Comparison of ENCODE assay signal across 11 cellular contexts in the genomic region with DNA sequence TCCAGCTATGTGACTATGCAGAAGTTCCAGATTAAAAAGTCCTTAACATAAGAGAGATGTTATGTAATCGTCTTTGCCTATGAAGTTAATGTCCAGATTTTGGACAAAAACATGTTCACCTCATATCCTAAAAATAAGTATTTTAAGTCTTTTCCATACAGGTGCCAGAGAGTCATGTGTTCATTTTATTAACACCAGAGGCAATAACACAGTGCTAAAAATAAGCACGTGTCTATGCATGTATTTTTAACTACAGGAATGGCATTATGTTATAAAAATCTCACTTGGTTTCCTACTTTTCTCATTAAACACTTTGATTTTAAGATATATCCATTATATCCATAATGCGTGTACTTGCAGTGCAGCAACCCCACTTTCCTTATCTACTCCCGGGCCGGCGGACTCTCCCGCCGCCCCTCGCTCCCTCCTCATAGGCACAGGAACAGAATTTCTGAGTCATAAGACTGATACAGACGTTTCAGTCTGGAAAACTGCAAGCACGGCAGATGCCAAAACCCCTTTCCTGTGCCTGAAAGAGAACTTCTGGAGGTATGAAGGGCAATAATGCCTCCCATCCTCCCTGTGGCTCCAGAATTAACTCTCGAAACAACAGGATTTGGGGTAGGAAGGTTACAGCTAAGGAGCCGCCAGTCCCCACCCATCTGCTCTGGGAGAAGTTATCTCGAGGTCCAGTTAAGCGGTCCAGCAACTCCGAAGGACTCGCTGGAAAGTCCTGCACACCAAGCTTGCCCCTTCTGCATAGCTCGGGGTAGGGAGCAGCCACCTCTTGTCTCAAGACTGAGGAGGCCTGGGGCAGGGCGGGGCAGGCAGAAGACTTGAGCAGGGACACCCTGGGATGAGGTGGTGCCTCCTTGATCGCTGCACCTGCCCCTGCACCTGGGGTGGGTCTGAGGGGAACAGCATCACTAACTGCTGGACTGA. TPM values are rescaled to one million over a fixed set of nuclear protein-coding genes. Genes with fewer than 3 reads are reported as not detected.
DNase-seq lines count a peak whose midpoint lies in the region; ATAC-seq and TF ChIP-seq lines count a peak whose summit lies in the region.
"Had no signal": no experiment of that assay in that cellular context is flagged by ENCODE, and none has a peak within 500 bp of the region (broad histone marks: within the 10 kb centered on the region; RNA-seq: fewer than 3 reads in every experiment).

No MANE protein-coding gene starts in this region.

- no peak overlapping the region for H3K4me3 Mint-ChIP-seq in MCF 10A (ENCODE audit: unreplicated experiment)
- H3K4me3 Mint-ChIP-seq in naive thymus-derived CD8-positive, alpha-beta T cell: no peak overlapping the region

- peak; percentile 8 to 14 for ATAC-seq in naive thymus-derived CD8-positive, alpha-beta T cell
- peak; percentile 85 for ATAC-seq in aorta (ENCODE audit: low FRiP score)
- ATAC-seq in left colon: no peak

- no peaks in the 10 kb centered on the region for H3K9me3 Mint-ChIP-seq in MCF 10A (ENCODE audit: unreplicated experiment)
- H3K9me3 Mint-ChIP-seq in naive thymus-derived CD8-positive, alpha-beta T cell: no peaks in the 10 kb centered on the region

- H3K4me1 Mint-ChIP-seq in MCF 10A (ENCODE audit: insufficient read depth, unreplicated experiment): no peaks in the 10 kb centered on the region
- H3K4me1 Mint-ChIP-seq in naive thymus-derived CD8-positive, alpha-beta T cell: peaks cover 8 to 13% (median 11%) of the 10 kb centered on the region in 4 donors

- no peaks in the 10 kb centered on the region for H3K36me3 Mint-ChIP-seq in MCF 10A (ENCODE audit: insufficient read depth, unreplicated experiment)
- H3K36me3 Mint-ChIP-seq in naive thymus-derived CD8-positive, alpha-beta T cell: no peaks in the 10 kb centered on the region

- H3K4me1 ChIP-seq in breast epithelium (no peaks in the 10 kb centered on the region), esophagus muscularis mucosa (peaks cover 16 to 19% (median 17%) of the 10 kb centered on the region in 4 donors), aorta (ENCODE audit: control insufficient read depth in 1 of 2, insufficient read depth in 2 of 2, low read length in 2 of 2) (peaks cover 0 to 6% of the 10 kb centered on the region in 2 donors)

- no peaks in the 10 kb centered on the region for H3K9me3 ChIP-seq in breast epithelium
- no peaks in the 10 kb centered on the region for H3K9me3 ChIP-seq in esophagus muscularis mucosa
- H3K9me3 ChIP-seq in aorta (ENCODE audit: control insufficient read depth, low read length): no peaks in the 10 kb centered on the region

- BruUV-seq in MCF 10A (replicated peaks; lab: Mats Ljungman, UMichigan): no TSS peak

- DNase-seq in breast epithelium (ENCODE audit: low spot score in 2 of 2): no peak
- DNase-seq in MCF 10A (ENCODE audit: unreplicated experiment): no peak
- DNase-seq in esophagus muscularis mucosa (ENCODE audit: extremely low spot score): no peak
- no peak for DNase-seq in naive thymus-derived CD8-positive, alpha-beta T cell
- peak; percentile 79 to 84 for DNase-seq in aorta
- no peak for DNase-seq in SW480 (ENCODE audit: low spot score)
- DNase-seq in left colon: no peak
- DNase-seq in NCI-H2196 (lab: John Stamatoyannopoulos, UW; ENCODE audit: unreplicated experiment): no peak
- DNase-seq: MM.1S, NCI-H446 treated with DMSO at 0.1 percent for 48 hours, trophoblast cell had no signal

- 36% methylated on average over 19 of the region's 20 CpGs for WGBS in esophagus muscularis mucosa
- 10% methylated on average over 20 of the region's 20 CpGs for WGBS in aorta, 2 donors

- no peak for TF ChIP-seq CTCF in breast epithelium (IDR thresholded peaks at IDR 0.05)
- TF ChIP-seq CTCF in MCF 10A (IDR thresholded peaks at IDR 0.05; ENCODE audit: unreplicated experiment): no peak
- TF ChIP-seq CTCF in esophagus muscularis mucosa (IDR thresholded peaks at IDR 0.05): no peak

- peak overlapping the region; percentile 13 to 44 (median 17) for H3K4me3 ChIP-seq in breast epithelium
- H3K4me3 ChIP-seq in esophagus muscularis mucosa: peak overlapping the region; percentile 29 to 40 (median 37)
- peak overlapping the region in 1 of 2 donors; percentile 37 for H3K4me3 ChIP-seq in aorta (ENCODE audit: low read length in 2 of 2)

- intact Hi-C loops in breast epithelium (cut with DNase I; ENCODE audit: low total_unique reads) (no loop called here), MCF 10A (cut with micrococcal nuclease) (no loop called here), esophagus muscularis mucosa (cut with DNase I) (loop anchor here (5.0 kb wide), 1 partner anchor 60 kb away; no protein-coding TSS in a partner anchor), aorta (cut with DNase I) (loop anchor here in 1 of 2 donors (2.0 to 10.0 kb wide), 3 partner anchors 22 to 570 kb away; partner anchors contain the start of gene PSTPIP1), left colon (cut with DNase I, micrococcal nuclease) (no loop called here)

- H3K27ac ChIP-seq in breast epithelium (no peak overlapping the region), esophagus muscularis mucosa (replicated peaks in 1 of 4) (peak overlapping the region; percentile 14 to 74 (median 44)), aorta (ENCODE audit: low read depth in 1 of 2, low read length in 2 of 2) (peak overlapping the region; percentile 81 to 86)

- no peaks in the 10 kb centered on the region for H3K27me3 Mint-ChIP-seq in MCF 10A (ENCODE audit: insufficient read depth, unreplicated experiment)
- H3K27me3 Mint-ChIP-seq in naive thymus-derived CD8-positive, alpha-beta T cell: no peaks in the 10 kb centered on the region

- no peak overlapping the region for H3K27ac Mint-ChIP-seq in MCF 10A (ENCODE audit: low read depth, unreplicated experiment)
- no peak overlapping the region for H3K27ac Mint-ChIP-seq in naive thymus-derived CD8-positive, alpha-beta T cell

- POLR2A ChIA-PET in MCF 10A (lab: Yijun Ruan, JAX): no interaction called here
- POLR2A ChIA-PET in naive thymus-derived CD8-positive, alpha-beta T cell (lab: Charles Lee): interaction anchor here (0.8 to 1.6 kb wide), 4 partner anchors 22 to 67 kb away, joined by 3 to 4 read pairs (median 4); partner anchors contain the start of gene PSTPIP1

- CTCF ChIA-PET in MCF 10A (lab: Yijun Ruan, JAX): interaction anchor here (0.7 kb wide), 1 partner anchor 706 kb away, joined by 3 read pairs; no protein-coding TSS in a partner anchor

- TF ChIP-seq POLR2A in breast epithelium (IDR thresholded peaks at IDR 0.05): no peak
- no peak for TF ChIP-seq POLR2A in esophagus muscularis mucosa (IDR thresholded peaks at IDR 0.05; ENCODE audit: low read depth)

- H3K27me3 ChIP-seq in breast epithelium (no peaks in the 10 kb centered on the region), esophagus muscularis mucosa (no peaks in the 10 kb centered on the region), aorta (ENCODE audit: control insufficient read depth in 1 of 2, insufficient read depth in 2 of 2, low read length in 1 of 2) (no peaks in the 10 kb centered on the region)

- no peak for TF ChIP-seq EP300 in esophagus muscularis mucosa (IDR thresholded peaks at IDR 0.05)

- H3K36me3 ChIP-seq in breast epithelium: no peaks in the 10 kb centered on the region
- no peaks in the 10 kb centered on the region for H3K36me3 ChIP-seq in esophagus muscularis mucosa
- no peaks in the 10 kb centered on the region for H3K36me3 ChIP-seq in aorta (ENCODE audit: control insufficient read depth in 1 of 2, insufficient read depth in 2 of 2, low read length in 1 of 2)

RNA-seq across cellular contexts. Expression of gene PSTPIP1, which starts 22.2 kb away (rescaled TPM):
- total RNA-seq in breast epithelium: 10 to 100 TPM in 1 of 3 donors, 1 to 10 TPM in 2; 2.6 to 11.0 (median 3.9) TPM
- total RNA-seq in MCF 10A (2022): 1.2 TPM in 2 replicates
- total RNA-seq in esophagus muscularis mucosa: 10 to 100 TPM in 1 of 4 donors, 1 to 10 TPM in 3; 7.7 to 11.8 (median 8.1) TPM
- 100 to 1,000 TPM; 118 to 124 TPM for total RNA-seq in naive thymus-derived CD8-positive, alpha-beta T cell
- 10 to 100 TPM; 34.0 to 50.6 (median 41.8) TPM for polyA plus RNA-seq in naive thymus-derived CD8-positive, alpha-beta T cell
- 10 to 100 TPM; 14.1 to 42.9 TPM for total RNA-seq in aorta
- polyA plus RNA-seq in aorta: 10 to 100 TPM; 16.5 to 30.4 TPM
- 1 to 10 TPM; 1.6 to 7.2 TPM for total RNA-seq in left colon

RNA-seq across cellular contexts. Expression of gene RCN2, which starts 41.1 kb away (rescaled TPM):
- 10 to 100 TPM; 40.6 to 47.2 (median 46.2) TPM for total RNA-seq in breast epithelium
- 48.1 and 68.8 TPM in 2 replicates for total RNA-seq in MCF 10A (2022)
- total RNA-seq in esophagus muscularis mucosa: 10 to 100 TPM; 35.6 to 55.6 (median 43.0) TPM
- 10 to 100 TPM; 30.7 to 31.1 TPM for total RNA-seq in naive thymus-derived CD8-positive, alpha-beta T cell
- 10 to 100 TPM; 40.3 to 46.5 (median 43.6) TPM for polyA plus RNA-seq in naive thymus-derived CD8-positive, alpha-beta T cell
- 10 to 100 TPM; 41.0 to 48.9 TPM for total RNA-seq in aorta
- 10 to 100 TPM; 62.5 to 65.0 TPM for polyA plus RNA-seq in aorta
- 10 to 100 TPM; 28.8 to 30.0 TPM for total RNA-seq in left colon

Comparison
In these comparisons a context has a peak if more than half of its experiments do, and no peak if none do; other contexts are left out.
1. DNase-seq: peak in aorta (2 of 2); none in breast epithelium (0 of 2), MCF 10A (single experiment), esophagus muscularis mucosa (single experiment), naive thymus-derived CD8-positive, alpha-beta T cell (0 of 10), SW480 (single experiment), left colon (0 of 2) and NCI-H2196 (single experiment).
2. H3K27ac ChIP-seq: peak in esophagus muscularis mucosa (4 of 4) and aorta (2 of 2); none in breast epithelium (0 of 2).